In genomic region chr19:7705387-7706187, GRCh38 we compare ENCODE assay signal across 9 cellular contexts. TPM values are rescaled to one million over a fixed set of nuclear protein-coding genes. Genes with fewer than 3 reads are reported as not detected.
DNase-seq lines count a peak whose midpoint lies in the region; ATAC-seq, FAIRE-seq and TF ChIP-seq lines count a peak whose summit lies in the region.
"Had no signal": no experiment of that assay in that cellular context is flagged by ENCODE, and none has a peak within 500 bp of the region (broad histone marks: within the 10 kb centered on the region; RNA-seq: fewer than 3 reads in every experiment).

No MANE protein-coding gene starts in this region.

- H3K4me2 ChIP-seq in DOHH2 (ENCODE audit: low read length) (peak overlapping the region; percentile 46), H1 (ENCODE audit: insufficient read depth in 1 of 2, low read depth in 2 of 2, low read length in 2 of 2) (no peak overlapping the region)

- no peak for TF ChIP-seq RAD21 in H1 (IDR thresholded peaks at IDR 0.05 in 1 of 2, conservative IDR thresholded peaks at IDR 0.05 in 1 of 2; ENCODE audit: low read depth in 2 of 2, low read length in 2 of 2)

- H4K20me1 ChIP-seq in DOHH2 (ENCODE audit: control insufficient read depth, insufficient read depth, low read depth, low read length) (peaks cover 4% of the 10 kb centered on the region; the same call in 1 of the 2 replicates), H1 (replicated peaks in 1 of 2; ENCODE audit: control insufficient read depth in 1 of 2, insufficient read depth in 2 of 2, low read length in 2 of 2) (no peaks in the 10 kb centered on the region)

- no peak overlapping the region for H3K4ac ChIP-seq in H1 (replicated peaks; ENCODE audit: insufficient read length, low read depth, low read length)

- H2BK20ac ChIP-seq in H1 (ENCODE audit: low read length), result no peak overlapping the region

- no peaks in the 10 kb centered on the region for H3K9me2 ChIP-seq in DOHH2 (replicated peaks; ENCODE audit: control insufficient read depth, low read length)

- H4K91ac ChIP-seq in H1 (replicated peaks; ENCODE audit: insufficient read length, low read length), result no peak overlapping the region

- 0 out of 2 replicates have a peak, but pooled peaks cover 1% of the 10 kb centered on the region for H3K23me2 ChIP-seq in H1 (ENCODE audit: low read depth, low read length)

- DNase-seq in activated CD4-positive, CD25-positive, alpha-beta regulatory T cell treated with anti-CD3 and anti-CD28 coated beads, Interleukin-2, amount 50 U/mL, for 72 hours, result peak; percentile 67
- no peak for DNase-seq in H1 (ENCODE audit: low read depth in 1 of 2, low spot score in 2 of 2)
- peak; percentile 50 to 76 (median 57) for DNase-seq in stimulated activated CD4-positive, alpha-beta T cell treated with anti-CD3 and anti-CD28 coated beads, TNF-alpha, amount 100 ng/mL, for 24 hours (ENCODE audit: low read depth in 3 of 3)
- DNase-seq in cerebellum (ENCODE audit: low spot score), result no peak
- DNase-seq in COLO829 (ENCODE audit: low spot score), result no peak
- no peak for DNase-seq in dorsolateral prefrontal cortex

- H2AK5ac ChIP-seq in H1 (ENCODE audit: low read depth, low read length), result no peak overlapping the region

- H3K14ac ChIP-seq in H1 (ENCODE audit: insufficient read length), result no peak overlapping the region

- H4K8ac ChIP-seq in H1 (ENCODE audit: extremely low read depth, insufficient read depth, low read length), result peak overlapping the region; percentile 3; the same call in 1 of the 2 replicates

- no peak for TF ChIP-seq EP300 in H1 (IDR thresholded peaks at IDR 0.05; ENCODE audit: borderline replicate concordance in 1 of 2, low read depth in 2 of 2, low read length in 2 of 2)

- H3F3A ChIP-seq in DOHH2 (ENCODE audit: control insufficient read depth, insufficient read depth), result peaks cover 4% of the 10 kb centered on the region; the same call in 1 of the 2 replicates

- no peak overlapping the region for H3K23ac ChIP-seq in H1 (ENCODE audit: insufficient read length)

- no peaks in the 10 kb centered on the region for H3K9me3 ChIP-seq in DOHH2 (ENCODE audit: control insufficient read depth, insufficient read depth, low read length)
- no peaks in the 10 kb centered on the region for H3K9me3 ChIP-seq in H1 (ENCODE audit: insufficient read depth in 2 of 2, low read depth in 1 of 2, low read length in 1 of 2)

- H3K9ac ChIP-seq in H1 (replicated peaks in 1 of 4; ENCODE audit: extremely low read depth in 1 of 4, low read depth in 3 of 4, low read length in 3 of 4), result no peak overlapping the region

- H2BK12ac ChIP-seq in H1 (ENCODE audit: low read depth, low read length), result no peak overlapping the region

- CTCF ChIA-PET in H1 (lab: Charles Lee; ENCODE audit: partially characterized antibody), result interaction anchor here (0.6 kb wide), 1 partner anchor 881 kb away, joined by 3 read pairs; no protein-coding TSS in a partner anchor

- 86% methylated on average over 21 of the region's 24 CpGs; no CpG with 5 or more reads in 1 of the 2 experiments for WGBS in H1 (ENCODE audit: extremely low coverage in 1 of 2, insufficient coverage in 1 of 2, insufficient read length in 1 of 2, insufficient replicate concordance in 2 of 2, low coverage in 1 of 2, low lambda C conversion rate in 2 of 2, missing lambda C conversion rate in 1 of 2), 2 experiments

- no peak for FAIRE-seq in H1 (lab: Jason Lieb, UNC)

- no peaks in the 10 kb centered on the region for H3K79me1 ChIP-seq in H1 (ENCODE audit: low read depth, low read length)

- no peak for TF ChIP-seq POLR2A in H1 (IDR thresholded peaks at IDR 0.05; ENCODE audit: control extremely low read depth in 1 of 2, low read depth in 2 of 2, low read length in 2 of 2)

- TF ChIP-seq CTCF in DOHH2 (IDR thresholded peaks at IDR 0.05; ENCODE audit: low read depth, low read length, poor library complexity, severe bottlenecking) (no peak), H1 (IDR thresholded peaks at IDR 0.05; ENCODE audit: control extremely low read depth in 1 of 3, insufficient read depth in 1 of 3, low read depth in 1 of 3, low read length in 3 of 3) (no peak), dorsolateral prefrontal cortex (IDR thresholded peaks at IDR 0.05 in 54 of 56, conservative IDR thresholded peaks at IDR 0.05 in 2 of 56; ENCODE audit: low read depth in 1 of 56, partially characterized antibody in 56 of 56) (no peak)

- no peak overlapping the region for H2BK5ac ChIP-seq in H1 (ENCODE audit: low read depth, low read length)

- no peak overlapping the region for H2BK15ac ChIP-seq in H1 (ENCODE audit: low read length)

- H3K4me1 ChIP-seq in DOHH2 (ENCODE audit: control insufficient read depth, low read length), result peaks cover 29% of the 10 kb centered on the region
- no peaks in the 10 kb centered on the region; a peak in 1 of 7 replicates for H3K4me1 ChIP-seq in H1 (replicated peaks in 1 of 4; ENCODE audit: control insufficient read depth in 3 of 4, insufficient read depth in 4 of 4, low read length in 3 of 4)

- no peaks in the 10 kb centered on the region for H3K79me2 ChIP-seq in DOHH2 (ENCODE audit: control insufficient read depth, low read length)
- H3K79me2 ChIP-seq in H1 (ENCODE audit: control insufficient read depth in 1 of 2, insufficient read depth in 2 of 2, low read length in 2 of 2), result no peaks in the 10 kb centered on the region

- H3K27ac ChIP-seq in DOHH2 (ENCODE audit: low read depth, low read length) (no peak overlapping the region), H1 (ENCODE audit: low read depth, low read length) (0 out of 2 replicates have a peak overlapping the region, but pooled peaks have one; percentile 24), dorsolateral prefrontal cortex (no peak overlapping the region)

- no peak overlapping the region for H4K5ac ChIP-seq in H1 (ENCODE audit: insufficient read length, low read depth, low read length)

- no peak overlapping the region for H3K18ac ChIP-seq in H1 (ENCODE audit: extremely low read depth, low read length)

- no peak overlapping the region for H2BK120ac ChIP-seq in H1 (replicated peaks; ENCODE audit: low read depth, low read length)

- no peak overlapping the region for H2AFZ ChIP-seq in H1 (ENCODE audit: low read length)

- H3K27me3 ChIP-seq in DOHH2 (ENCODE audit: control insufficient read depth, low read length), result peaks cover 74% of the 10 kb centered on the region
- H3K27me3 ChIP-seq in H1 (replicated peaks in 1 of 4; ENCODE audit: control insufficient read depth in 3 of 4, extremely low read depth in 1 of 4, insufficient read depth in 3 of 4, low read length in 3 of 4), result no peaks in the 10 kb centered on the region; a peak in 1 of 7 replicates
- peaks cover 0 to 8% (median 0%) of the 10 kb centered on the region in 45 donors for H3K27me3 ChIP-seq in dorsolateral prefrontal cortex

- H3K4me3 ChIP-seq in DOHH2 (ENCODE audit: low read length), result peak overlapping the region; percentile 32
- no peak overlapping the region for H3K4me3 ChIP-seq in H1 (ENCODE audit: extremely low read depth in 1 of 4, insufficient read depth in 2 of 4, low read depth in 3 of 4, low read length in 4 of 4)
- no peak overlapping the region for H3K4me3 ChIP-seq in dorsolateral prefrontal cortex

- peak; percentile 40 for ATAC-seq in HG02973 (IDR thresholded peaks at IDR 0.05; ENCODE audit: unreplicated experiment)

- no peak overlapping the region for H3K56ac ChIP-seq in H1 (replicated peaks; ENCODE audit: insufficient read length, low read depth, low read length)

- H3K36me3 ChIP-seq in DOHH2 (ENCODE audit: control insufficient read depth, low read length) (no peaks in the 10 kb centered on the region), H1 (ENCODE audit: control insufficient read depth in 2 of 4, insufficient read depth in 4 of 4, low read length in 3 of 4) (no peaks in the 10 kb centered on the region)

- intact Hi-C loops in dorsolateral prefrontal cortex (cut with DNase I), result no loop called here

- POLR2A ChIA-PET in H1 (lab: Charles Lee; ENCODE audit: partially characterized antibody), result interaction anchor here (0.7 to 1.0 kb wide), 2 partner anchors 20 to 805 kb away, joined by 3 read pairs; no protein-coding TSS in a partner anchor

RNA-seq across cellular contexts. Expression of gene FCER2, which starts 3.7 kb away (rescaled TPM):
- total RNA-seq in H1 (2021; fragmentation: NEBNext Ultra II Directional; extraction: Animal tissue kit (Norgen Biotek cat#: 25700)), result 0.29 TPM in 1 of 2 replicates, not detected in the other
- polyA plus RNA-seq in H1 (2011; rRNA removed), result 0.67 TPM in 2 replicates
- 0.32 TPM for polyA plus RNA-seq in H1 (2011; cell fraction: cytosol; rRNA removed)
- 1.2 TPM for polyA plus RNA-seq in H1 (2011; cell fraction: nucleus; rRNA removed)
- polyA plus RNA-seq in H1 (2012, experiment 1 of 2), result 0.39 to 0.69 TPM (median 0.57 TPM) in 3 of 4 replicates, not detected in the other
- polyA plus RNA-seq in H1 (2012, experiment 2 of 2), result 0.41 TPM
- 1.2 TPM for polyA plus RNA-seq in H1 (2013, experiment 1 of 2)
- polyA plus RNA-seq in H1 (2013, experiment 2 of 2), result 1.1 TPM
- polyA minus RNA-seq in H1 (2011; rRNA and poly(A)+ RNA removed), result 0.12 TPM in 1 of 2 replicates, not detected in the other
- polyA minus RNA-seq in H1 (2011; cell fraction: cytosol; rRNA and poly(A)+ RNA removed), result not detected
- not detected for polyA minus RNA-seq in H1 (2011; cell fraction: nucleus; rRNA and poly(A)+ RNA removed)
- total RNA-seq in cerebellum (0.18 TPM), dorsolateral prefrontal cortex (1 to 10 TPM in 1 of 120 experiments, under 1 TPM in 13, not detected in 106; 0.29 to 1.2 (median 0.61) TPM)
- total RNA-seq: T-helper 1 cell treated with Interleukin-12 subunit alpha and Interleukin-12 subunit beta and Interleukin-4 antibody, amounts not matched to agents 30 ng/mL and 1 ng/mL, for 36 hours had no signal

RNA-seq across cellular contexts. Expression of gene TRAPPC5, which starts 25.0 kb away (rescaled TPM):
- total RNA-seq in H1 (2021; fragmentation: NEBNext Ultra II Directional; extraction: Animal tissue kit (Norgen Biotek cat#: 25700)), result 99.7 and 109 TPM in 2 replicates
- polyA plus RNA-seq in H1 (2011; rRNA removed), result 120 TPM in 2 replicates
- polyA plus RNA-seq in H1 (2011; cell fraction: cytosol; rRNA removed), result 100 TPM
- 77.3 TPM for polyA plus RNA-seq in H1 (2011; cell fraction: nucleus; rRNA removed)
- polyA plus RNA-seq in H1 (2012, experiment 1 of 2), result 55.2 to 165 TPM (median 152 TPM) in 4 replicates
- polyA plus RNA-seq in H1 (2012, experiment 2 of 2), result 95.9 TPM
- polyA plus RNA-seq in H1 (2013, experiment 1 of 2), result 60.6 TPM
- 68.5 TPM for polyA plus RNA-seq in H1 (2013, experiment 2 of 2)
- polyA minus RNA-seq in H1 (2011; rRNA and poly(A)+ RNA removed), result 42.8 and 56.6 TPM in 2 replicates
- 97.4 TPM for polyA minus RNA-seq in H1 (2011; cell fraction: cytosol; rRNA and poly(A)+ RNA removed)
- 61.8 TPM for polyA minus RNA-seq in H1 (2011; cell fraction: nucleus; rRNA and poly(A)+ RNA removed)
- total RNA-seq in cerebellum, result 14.5 TPM
- 100 to 1,000 TPM in 61 of 120 experiments, 10 to 100 TPM in 59; 59.2 to 143 (median 100) TPM for total RNA-seq in dorsolateral prefrontal cortex

RNA-seq across cellular contexts. Expression of gene CLEC4G, which starts 26.3 kb away (rescaled TPM):
- 0.35 and 1.0 TPM in 2 replicates for total RNA-seq in H1 (2021; fragmentation: NEBNext Ultra II Directional; extraction: Animal tissue kit (Norgen Biotek cat#: 25700))
- 2.9 and 3.2 TPM in 2 replicates for polyA plus RNA-seq in H1 (2011; rRNA removed)
- 2.8 TPM for polyA plus RNA-seq in H1 (2011; cell fraction: cytosol; rRNA removed)
- polyA plus RNA-seq in H1 (2011; cell fraction: nucleus; rRNA removed), result 2.7 TPM
- 0.69 to 1.7 TPM (median 1.1 TPM) in 4 replicates for polyA plus RNA-seq in H1 (2012, experiment 1 of 2)
- 1.3 TPM for polyA plus RNA-seq in H1 (2012, experiment 2 of 2)
- polyA plus RNA-seq in H1 (2013, experiment 1 of 2), result 0.69 TPM
- polyA plus RNA-seq in H1 (2013, experiment 2 of 2), result 0.66 TPM
- not detected in 2 replicates for polyA minus RNA-seq in H1 (2011; rRNA and poly(A)+ RNA removed)
- not detected for polyA minus RNA-seq in H1 (2011; cell fraction: cytosol; rRNA and poly(A)+ RNA removed)
- polyA minus RNA-seq in H1 (2011; cell fraction: nucleus; rRNA and poly(A)+ RNA removed), result not detected
- total RNA-seq in cerebellum (0.73 TPM), dorsolateral prefrontal cortex (1 to 10 TPM in 105 of 120 experiments, under 1 TPM in 14, not detected in 1; 0.42 to 5.6 (median 2.3) TPM)
- total RNA-seq: T-helper 1 cell treated with Interleukin-12 subunit alpha and Interleukin-12 subunit beta and Interleukin-4 antibody, amounts not matched to agents 30 ng/mL and 1 ng/mL, for 36 hours had no signal

RNA-seq across cellular contexts. Expression of gene MCEMP1, which starts 28.7 kb away (rescaled TPM):
- total RNA-seq in H1 (2021; fragmentation: NEBNext Ultra II Directional; extraction: Animal tissue kit (Norgen Biotek cat#: 25700)), result not detected in 2 replicates
- 0.13 TPM in 1 of 2 replicates, not detected in the other for polyA plus RNA-seq in H1 (2011; rRNA removed)
- 0.08 TPM for polyA plus RNA-seq in H1 (2011; cell fraction: cytosol; rRNA removed)
- 0.10 TPM for polyA plus RNA-seq in H1 (2011; cell fraction: nucleus; rRNA removed)
- not detected in 4 replicates for polyA plus RNA-seq in H1 (2012, experiment 1 of 2)
- polyA plus RNA-seq in H1 (2012, experiment 2 of 2), result not detected
- not detected for polyA plus RNA-seq in H1 (2013, experiment 1 of 2)
- polyA plus RNA-seq in H1 (2013, experiment 2 of 2), result not detected
- polyA minus RNA-seq in H1 (2011; rRNA and poly(A)+ RNA removed), result not detected in 2 replicates
- not detected for polyA minus RNA-seq in H1 (2011; cell fraction: cytosol; rRNA and poly(A)+ RNA removed)
- polyA minus RNA-seq in H1 (2011; cell fraction: nucleus; rRNA and poly(A)+ RNA removed), result not detected
- not detected for total RNA-seq in cerebellum
- total RNA-seq in dorsolateral prefrontal cortex, result 1 to 10 TPM in 21 of 120 experiments, under 1 TPM in 27, not detected in 72; 0.29 to 4.7 (median 0.81) TPM
- total RNA-seq: T-helper 1 cell treated with Interleukin-12 subunit alpha and Interleukin-12 subunit beta and Interleukin-4 antibody, amounts not matched to agents 30 ng/mL and 1 ng/mL, for 36 hours had no signal

RNA-seq across cellular contexts. Expression of gene RETN, which starts 36.7 kb away (rescaled TPM):
- not detected in 2 replicates for total RNA-seq in H1 (2021; fragmentation: NEBNext Ultra II Directional; extraction: Animal tissue kit (Norgen Biotek cat#: 25700))
- polyA plus RNA-seq in H1 (2011; rRNA removed), result not detected in 2 replicates
- polyA plus RNA-seq in H1 (2011; cell fraction: cytosol; rRNA removed), result not detected
- not detected for polyA plus RNA-seq in H1 (2011; cell fraction: nucleus; rRNA removed)
- polyA plus RNA-seq in H1 (2012, experiment 1 of 2), result not detected in 4 replicates
- not detected for polyA plus RNA-seq in H1 (2012, experiment 2 of 2)
- polyA plus RNA-seq in H1 (2013, experiment 1 of 2), result not detected
- not detected for polyA plus RNA-seq in H1 (2013, experiment 2 of 2)
- not detected in 2 replicates for polyA minus RNA-seq in H1 (2011; rRNA and poly(A)+ RNA removed)
- polyA minus RNA-seq in H1 (2011; cell fraction: cytosol; rRNA and poly(A)+ RNA removed), result not detected
- polyA minus RNA-seq in H1 (2011; cell fraction: nucleus; rRNA and poly(A)+ RNA removed), result not detected
- 1.8 TPM for total RNA-seq in cerebellum
- total RNA-seq in dorsolateral prefrontal cortex, result 1 to 10 TPM in 9 of 120 experiments, not detected in 111; 1.1 to 3.3 (median 1.7) TPM
- total RNA-seq: T-helper 1 cell treated with Interleukin-12 subunit alpha and Interleukin-12 subunit beta and Interleukin-4 antibody, amounts not matched to agents 30 ng/mL and 1 ng/mL, for 36 hours had no signal

Comparison
In these comparisons a context has a peak if more than half of its experiments do, and no peak if none do; other contexts are left out.
1. DNase-seq: peak in activated CD4-positive, CD25-positive, alpha-beta regulatory T cell treated with anti-CD3 and anti-CD28 coated beads, Interleukin-2, amount 50 U/mL, for 72 hours (single experiment) and stimulated activated CD4-positive, alpha-beta T cell treated with anti-CD3 and anti-CD28 coated beads, TNF-alpha, amount 100 ng/mL, for 24 hours (3 of 3); none in H1 (0 of 2), cerebellum (single experiment), COLO829 (single experiment) and dorsolateral prefrontal cortex (0 of 10).